Comparison of ENCODE assay signal across 8 cellular contexts in genomic region chr19:50377051-50377441, GRCh38. TPM values are rescaled to one million over a fixed set of nuclear protein-coding genes. Genes with fewer than 3 reads are reported as not detected.
DNase-seq lines count a peak whose midpoint lies in the region; ATAC-seq and TF ChIP-seq lines count a peak whose summit lies in the region.

No MANE protein-coding gene starts in this region.

- peaks cover 44% of the 10 kb centered on the region for H3K36me3 ChIP-seq in right atrium auricular region

- peak overlapping the region; percentile 96 for H3K27ac Mint-ChIP-seq in activated T-helper 17 cell treated with anti-CD3 and anti-CD28 coated beads, Interleukin-2, amount 50 U/mL, for 72 hours

- peak; percentile 9 for ATAC-seq in activated T-helper 17 cell treated with anti-CD3 and anti-CD28 coated beads, Interleukin-2, amount 50 U/mL, for 72 hours (replicated peaks)

- DNase-seq in NCI-H1417 (lab: John Stamatoyannopoulos, UW) = peak; percentile 58 to 83 (median 65)
- DNase-seq in NCI-H1417 treated with DMSO at 0.1 percent for 48 hours (lab: John Stamatoyannopoulos, UW) = no peak
- DNase-seq in NCI-H345 (lab: John Stamatoyannopoulos, UW) = peak; percentile 64
- DNase-seq in right atrium auricular region (ENCODE audit: low spot score) = no peak
- peak; percentile 76 for DNase-seq in stimulated activated CD8-positive, alpha-beta memory T cell treated with anti-CD3 and anti-CD28 coated beads, Interleukin-4, amount 100 ng/mL, for 48 hours
- DNase-seq in HPDE6-E6E7 (ENCODE audit: extremely low spot score) = no peak
- no peak for DNase-seq in GM03348 (ENCODE audit: low spot score)

- peaks cover 11% of the 10 kb centered on the region for H3K4me1 Mint-ChIP-seq in activated T-helper 17 cell treated with anti-CD3 and anti-CD28 coated beads, Interleukin-2, amount 50 U/mL, for 72 hours

- peaks cover 0 to 28% of the 10 kb centered on the region in 2 donors for H3K4me1 ChIP-seq in right atrium auricular region

- H3K9me3 ChIP-seq in right atrium auricular region = no peaks in the 10 kb centered on the region

- no peak for TF ChIP-seq CTCF in right atrium auricular region (IDR thresholded peaks at IDR 0.05)

- no peaks in the 10 kb centered on the region for H3K9me3 Mint-ChIP-seq in activated T-helper 17 cell treated with anti-CD3 and anti-CD28 coated beads, Interleukin-2, amount 50 U/mL, for 72 hours

- H3K4me3 ChIP-seq in right atrium auricular region = peak overlapping the region; percentile 93 to 95

- H3K27me3 ChIP-seq in right atrium auricular region = no peaks in the 10 kb centered on the region

- peaks cover 56% of the 10 kb centered on the region for H3K36me3 Mint-ChIP-seq in activated T-helper 17 cell treated with anti-CD3 and anti-CD28 coated beads, Interleukin-2, amount 50 U/mL, for 72 hours (ENCODE audit: low read depth)

- peak overlapping the region; percentile 99 for H3K27ac ChIP-seq in right atrium auricular region

- H3K4me3 Mint-ChIP-seq in activated T-helper 17 cell treated with anti-CD3 and anti-CD28 coated beads, Interleukin-2, amount 50 U/mL, for 72 hours = peak overlapping the region; percentile 92

- no peaks in the 10 kb centered on the region for H3K27me3 Mint-ChIP-seq in activated T-helper 17 cell treated with anti-CD3 and anti-CD28 coated beads, Interleukin-2, amount 50 U/mL, for 72 hours

RNA-seq across cellular contexts. Expression of gene NR1H2, which starts 0.8 kb away (rescaled TPM):
- total RNA-seq in activated T-helper 17 cell treated with anti-CD3 and anti-CD28 coated beads, Interleukin-2, amount 50 U/mL, for 72 hours = 10 to 100 TPM; 58.3 to 81.3 TPM
- total RNA-seq in right atrium auricular region = 100 to 1,000 TPM in 1 of 2 donors, 10 to 100 TPM in 1; 97.0 to 121 TPM

RNA-seq across cellular contexts. Expression of gene POLD1, which starts 7.1 kb away (rescaled TPM):
- 100 to 1,000 TPM; 146 to 202 TPM for total RNA-seq in activated T-helper 17 cell treated with anti-CD3 and anti-CD28 coated beads, Interleukin-2, amount 50 U/mL, for 72 hours
- 1 to 10 TPM; 5.9 to 10.0 TPM for total RNA-seq in right atrium auricular region

RNA-seq across cellular contexts. Expression of gene NAPSA, which starts 11.6 kb away (rescaled TPM):
- 10 to 100 TPM; 54.6 to 86.0 TPM for total RNA-seq in activated T-helper 17 cell treated with anti-CD3 and anti-CD28 coated beads, Interleukin-2, amount 50 U/mL, for 72 hours
- total RNA-seq in right atrium auricular region = under 1 TPM in 1 of 2 donors, not detected in 1; 0.31 TPM

RNA-seq across cellular contexts. Expression of gene SPIB, which starts 41.7 kb away (rescaled TPM):
- 1 to 10 TPM; 1.9 to 2.4 TPM for total RNA-seq in activated T-helper 17 cell treated with anti-CD3 and anti-CD28 coated beads, Interleukin-2, amount 50 U/mL, for 72 hours
- not detected for total RNA-seq in right atrium auricular region

RNA-seq across cellular contexts. Expression of gene KCNC3, which starts 47.9 kb away (rescaled TPM):
- total RNA-seq in activated T-helper 17 cell treated with anti-CD3 and anti-CD28 coated beads, Interleukin-2, amount 50 U/mL, for 72 hours = 10 to 100 TPM; 12.8 to 18.8 TPM
- total RNA-seq in right atrium auricular region = 1 to 10 TPM; 1.4 to 2.0 TPM

Comparison
In these comparisons a context has a peak if more than half of its experiments do, and no peak if none do; other contexts are left out.
1. DNase-seq: peak in NCI-H1417 (3 of 3), NCI-H345 (single experiment) and stimulated activated CD8-positive, alpha-beta memory T cell treated with anti-CD3 and anti-CD28 coated beads, Interleukin-4, amount 100 ng/mL, for 48 hours (single experiment); none in NCI-H1417 treated with DMSO at 0.1 percent for 48 hours (single experiment), right atrium auricular region (single experiment), HPDE6-E6E7 (single experiment) and GM03348 (single experiment).
2. RNA of gene POLD1, which starts 7.1 kb away (total RNA-seq): 146 to 202 TPM in activated T-helper 17 cell treated with anti-CD3 and anti-CD28 coated beads, Interleukin-2, amount 50 U/mL, for 72 hours; 5.9 to 10.0 TPM in right atrium auricular region; every median in the first group is over 10 times any median in the second.
3. RNA of gene NAPSA, which starts 11.6 kb away (total RNA-seq): 54.6 to 86.0 TPM in activated T-helper 17 cell treated with anti-CD3 and anti-CD28 coated beads, Interleukin-2, amount 50 U/mL, for 72 hours; 0.31 TPM in right atrium auricular region; every median in the first group is over 10 times any median in the second.